ENCODE assay signal across 1 cellular context in the genomic region with DNA sequence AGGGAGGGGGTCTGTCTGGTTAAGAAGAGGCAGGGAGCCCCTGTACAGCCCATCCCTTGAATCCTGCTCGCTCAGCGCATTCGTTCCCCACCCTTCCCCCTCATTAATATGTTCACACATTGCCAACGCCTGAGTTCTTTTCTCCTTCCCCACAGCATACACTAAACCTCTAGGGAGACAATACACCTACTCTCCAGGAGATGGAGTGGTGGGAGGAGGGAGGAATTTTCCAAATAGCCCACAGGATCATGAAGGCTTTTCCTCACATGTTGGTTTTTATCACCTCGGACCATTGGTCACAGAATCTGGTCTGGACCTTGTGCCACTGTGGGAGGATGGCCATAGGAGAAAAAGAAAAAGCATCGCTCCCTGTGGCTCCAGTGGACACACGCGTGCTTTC.
TF ChIP-seq lines count a peak whose summit lies in the region.

No MANE protein-coding gene starts in this region.

TF ChIP-seq in GM23338, 12 proteins besides CTCF, POLR2A, EP300 and RAD21 (continued from another document):
- no peak for TF ChIP-seq ZNF462 (CRISPR knock-in tag; IDR thresholded peaks at IDR 0.05)
- TF ChIP-seq, protein P1, sequence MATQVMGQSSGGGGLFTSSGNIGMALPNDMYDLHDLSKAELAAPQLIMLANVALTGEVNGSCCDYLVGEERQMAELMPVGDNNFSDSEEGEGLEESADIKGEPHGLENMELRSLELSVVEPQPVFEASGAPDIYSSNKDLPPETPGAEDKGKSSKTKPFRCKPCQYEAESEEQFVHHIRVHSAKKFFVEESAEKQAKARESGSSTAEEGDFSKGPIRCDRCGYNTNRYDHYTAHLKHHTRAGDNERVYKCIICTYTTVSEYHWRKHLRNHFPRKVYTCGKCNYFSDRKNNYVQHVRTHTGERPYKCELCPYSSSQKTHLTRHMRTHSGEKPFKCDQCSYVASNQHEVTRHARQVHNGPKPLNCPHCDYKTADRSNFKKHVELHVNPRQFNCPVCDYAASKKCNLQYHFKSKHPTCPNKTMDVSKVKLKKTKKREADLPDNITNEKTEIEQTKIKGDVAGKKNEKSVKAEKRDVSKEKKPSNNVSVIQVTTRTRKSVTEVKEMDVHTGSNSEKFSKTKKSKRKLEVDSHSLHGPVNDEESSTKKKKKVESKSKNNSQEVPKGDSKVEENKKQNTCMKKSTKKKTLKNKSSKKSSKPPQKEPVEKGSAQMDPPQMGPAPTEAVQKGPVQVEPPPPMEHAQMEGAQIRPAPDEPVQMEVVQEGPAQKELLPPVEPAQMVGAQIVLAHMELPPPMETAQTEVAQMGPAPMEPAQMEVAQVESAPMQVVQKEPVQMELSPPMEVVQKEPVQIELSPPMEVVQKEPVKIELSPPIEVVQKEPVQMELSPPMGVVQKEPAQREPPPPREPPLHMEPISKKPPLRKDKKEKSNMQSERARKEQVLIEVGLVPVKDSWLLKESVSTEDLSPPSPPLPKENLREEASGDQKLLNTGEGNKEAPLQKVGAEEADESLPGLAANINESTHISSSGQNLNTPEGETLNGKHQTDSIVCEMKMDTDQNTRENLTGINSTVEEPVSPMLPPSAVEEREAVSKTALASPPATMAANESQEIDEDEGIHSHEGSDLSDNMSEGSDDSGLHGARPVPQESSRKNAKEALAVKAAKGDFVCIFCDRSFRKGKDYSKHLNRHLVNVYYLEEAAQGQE (IDR thresholded peaks at IDR 0.05; ENCODE audit: unreplicated experiment), result no peak
